ENCODE assay signal across 1 cellular context in the genomic region with DNA sequence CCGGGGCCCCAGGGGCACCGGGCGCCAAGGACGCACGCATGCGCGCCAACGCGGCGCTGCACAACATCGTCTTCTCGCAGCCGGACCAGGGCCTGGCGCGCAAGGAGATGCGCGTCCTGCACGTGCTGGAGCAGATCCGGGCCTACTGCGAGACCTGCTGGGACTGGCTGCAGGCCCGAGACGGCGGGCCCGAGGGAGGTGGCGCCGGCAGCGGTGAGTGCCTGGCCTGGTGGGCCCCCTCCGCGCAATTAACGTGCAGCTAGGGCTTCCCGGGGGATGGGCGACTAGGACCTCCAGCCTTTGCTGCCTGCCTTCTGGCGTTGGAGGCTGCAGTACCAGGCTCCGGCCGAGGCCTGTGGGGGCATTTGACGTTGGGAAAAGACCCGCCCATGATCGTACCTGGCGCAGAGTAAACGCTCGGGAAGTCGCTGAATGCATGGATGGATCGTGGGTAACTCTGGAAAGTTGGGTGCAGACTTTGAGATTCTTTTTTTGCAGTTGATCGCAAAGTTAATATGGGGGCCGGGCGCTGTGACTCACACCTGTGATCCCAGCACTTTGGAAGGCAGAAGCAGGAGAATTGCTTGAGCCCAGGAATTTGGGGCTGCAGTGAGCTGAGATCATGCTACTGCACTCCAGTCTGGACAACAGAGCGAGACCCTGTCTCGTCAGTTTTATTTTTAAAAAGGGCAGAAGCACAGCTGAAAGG.
TF ChIP-seq lines count a peak whose summit lies in the region.

No MANE protein-coding gene starts in this region.

TF ChIP-seq in IMR-90, 13 proteins besides CTCF, POLR2A, EP300 and RAD21:
- 0 out of 2 replicates have a peak, but pooled peaks have one; percentile 29 for TF ChIP-seq BHLHE40 (IDR thresholded peaks at IDR 0.05; ENCODE audit: low read depth, low read length)
- no peak for TF ChIP-seq CEBPB (IDR thresholded peaks at IDR 0.05; ENCODE audit: low read depth, low read length)
- TF ChIP-seq MAFK (IDR thresholded peaks at IDR 0.05; ENCODE audit: low read depth, low read length), result no peak
- TF ChIP-seq RFX5 (IDR thresholded peaks at IDR 0.05; ENCODE audit: low read depth, low read length), result no peak
